Comparison of ENCODE assay signal across 8 cellular contexts in genomic region chr20:37346526-37347346, GRCh38. TPM values are rescaled to one million over a fixed set of nuclear protein-coding genes. Genes with fewer than 3 reads are reported as not detected.
DNase-seq lines count a peak whose midpoint lies in the region; ATAC-seq and TF ChIP-seq lines count a peak whose summit lies in the region.

No MANE protein-coding gene starts in this region.

- H3K4me3 Mint-ChIP-seq in activated naive CD4-positive, alpha-beta T cell treated with anti-CD3 and anti-CD28 coated beads, Interleukin-2, amount 10 ng/mL, durations not matched to agents 7 days and 5 days, result peak overlapping the region; percentile 54

- H3K27me3 ChIP-seq in breast epithelium (no peaks in the 10 kb centered on the region), lung (ENCODE audit: control insufficient read depth, insufficient read depth) (no peaks in the 10 kb centered on the region), upper lobe of left lung (peaks cover 0 to 10% (median 0%) of the 10 kb centered on the region in 4 donors)

- CTCF ChIA-PET in activated naive CD4-positive, alpha-beta T cell treated with anti-CD3 and anti-CD28 coated beads, Interleukin-2, amount 10 ng/mL, durations not matched to agents 7 days and 5 days (lab: Charles Lee), result interaction anchor here (0.6 kb wide), 2 partner anchors 17 to 69 kb away, joined by 3 read pairs; no protein-coding TSS in a partner anchor

- H3K4me1 ChIP-seq in breast epithelium (peaks cover 0 to 7% of the 10 kb centered on the region in 2 donors), lung (ENCODE audit: control insufficient read depth in 2 of 2, insufficient read depth in 2 of 2, low read length in 2 of 2) (peaks cover 0 to 12% of the 10 kb centered on the region in 2 donors), upper lobe of left lung (peaks cover 4 to 51% (median 38%) of the 10 kb centered on the region in 4 donors)

- WGBS in lung, 2 donors, result 28 to 33% methylated on average over 18 to 22 of the region's 22 CpGs
- 40 to 100% methylated on average over 1 of the region's 22 CpGs for WGBS in upper lobe of left lung, 2 donors

- H3K9me3 Mint-ChIP-seq in activated naive CD4-positive, alpha-beta T cell treated with anti-CD3 and anti-CD28 coated beads, Interleukin-2, amount 10 ng/mL, durations not matched to agents 7 days and 5 days, result no peaks in the 10 kb centered on the region

- H3K4me3 ChIP-seq in breast epithelium (peak overlapping the region; percentile 64 to 93 (median 73)), lung (peak overlapping the region; percentile 16), upper lobe of left lung (peak overlapping the region; percentile 48 to 90 (median 73))

- TF ChIP-seq CTCF in breast epithelium (IDR thresholded peaks at IDR 0.05), result no peak
- TF ChIP-seq CTCF in lung (IDR thresholded peaks at IDR 0.05; ENCODE audit: control extremely low read depth, extremely low read depth), result no peak
- no peak for TF ChIP-seq CTCF in upper lobe of left lung (IDR thresholded peaks at IDR 0.05)

- H3K9me3 ChIP-seq in breast epithelium, result no peaks in the 10 kb centered on the region
- no peaks in the 10 kb centered on the region for H3K9me3 ChIP-seq in lung (ENCODE audit: control insufficient read depth in 2 of 2, insufficient read depth in 1 of 2, low read length in 1 of 2)
- no peaks in the 10 kb centered on the region for H3K9me3 ChIP-seq in upper lobe of left lung

- TF ChIP-seq POLR2A in breast epithelium (IDR thresholded peaks at IDR 0.05) (no peak), upper lobe of left lung (IDR thresholded peaks at IDR 0.05) (no peak)

- no peak overlapping the region for H3K27ac Mint-ChIP-seq in activated naive CD4-positive, alpha-beta T cell treated with anti-CD3 and anti-CD28 coated beads, Interleukin-2, amount 10 ng/mL, durations not matched to agents 7 days and 5 days

- intact Hi-C loops in breast epithelium (cut with DNase I; ENCODE audit: low total_unique reads), result loop anchor here (10.0 kb wide), 1 partner anchor 52 kb away; no protein-coding TSS in a partner anchor

- TF ChIP-seq EP300 in upper lobe of left lung (IDR thresholded peaks at IDR 0.05), result no peak

- DNase-seq in activated naive CD4-positive, alpha-beta T cell treated with anti-CD3 and anti-CD28 coated beads, Interleukin-2, amount 10 ng/mL, durations not matched to agents 7 days and 5 days, result no peak
- no peak for DNase-seq in activated naive CD4-positive, alpha-beta T cell treated with anti-CD3 and anti-CD28 coated beads, Interleukin-2, amount 50 U/mL, for 16 hours
- DNase-seq in breast epithelium (ENCODE audit: low spot score in 2 of 2), result no peak
- DNase-seq in lung (ENCODE audit: low spot score), result no peak
- peak in 1 of 2 donors; percentile 81 for DNase-seq in upper lobe of left lung
- DNase-seq in SHP77 (lab: John Stamatoyannopoulos, UW), result no peak
- no peak for DNase-seq in cerebellar nuclear complex (lab: John Stamatoyannopoulos, UW)

- H3K36me3 ChIP-seq in breast epithelium (no peaks in the 10 kb centered on the region), lung (ENCODE audit: control insufficient read depth in 2 of 2, insufficient read depth in 2 of 2, low read length in 2 of 2) (peaks cover 0 to 1% of the 10 kb centered on the region in 2 donors), upper lobe of left lung (no peaks in the 10 kb centered on the region)

- no peaks in the 10 kb centered on the region for H3K36me3 Mint-ChIP-seq in activated naive CD4-positive, alpha-beta T cell treated with anti-CD3 and anti-CD28 coated beads, Interleukin-2, amount 10 ng/mL, durations not matched to agents 7 days and 5 days

- H3K27me3 Mint-ChIP-seq in activated naive CD4-positive, alpha-beta T cell treated with anti-CD3 and anti-CD28 coated beads, Interleukin-2, amount 10 ng/mL, durations not matched to agents 7 days and 5 days, result peaks cover 27% of the 10 kb centered on the region

- ATAC-seq in lung (ENCODE audit: insufficient read depth, low FRiP score), result no peak
- ATAC-seq in upper lobe of left lung (ENCODE audit: low FRiP score in 2 of 2), result peak in 1 of 2 donors; percentile 1
- ATAC-seq in HG03159 (IDR thresholded peaks at IDR 0.05; ENCODE audit: unreplicated experiment), result no peak

- peaks cover 23% of the 10 kb centered on the region for H3K4me1 Mint-ChIP-seq in activated naive CD4-positive, alpha-beta T cell treated with anti-CD3 and anti-CD28 coated beads, Interleukin-2, amount 10 ng/mL, durations not matched to agents 7 days and 5 days

- H3K27ac ChIP-seq in breast epithelium, result peak overlapping the region; percentile 90 to 97
- peak overlapping the region in 1 of 2 donors; percentile 59 for H3K27ac ChIP-seq in lung (ENCODE audit: low read depth in 1 of 2, low read length in 1 of 2)
- peak overlapping the region; percentile 70 to 88 (median 80) for H3K27ac ChIP-seq in upper lobe of left lung

RNA-seq across cellular contexts. Expression of gene SRC, which starts 0.8 kb away (rescaled TPM):
- total RNA-seq in breast epithelium, result 10 to 100 TPM; 12.8 to 25.6 (median 20.6) TPM
- 10 to 100 TPM; 57.8 to 69.5 TPM for total RNA-seq in lung
- polyA plus RNA-seq in lung, result 10 to 100 TPM; 35.6 to 42.5 TPM
- total RNA-seq in upper lobe of left lung, result 100 to 1,000 TPM in 1 of 6 donors, 10 to 100 TPM in 5; 31.1 to 115 (median 66.8) TPM

RNA-seq across cellular contexts. Expression of gene MANBAL, which starts 57.3 kb away (rescaled TPM):
- total RNA-seq in breast epithelium, result 10 to 100 TPM; 31.8 to 42.0 (median 34.7) TPM
- total RNA-seq in lung, result 10 to 100 TPM; 20.8 to 37.3 TPM
- 10 to 100 TPM; 41.4 to 57.4 TPM for polyA plus RNA-seq in lung
- 10 to 100 TPM; 11.5 to 38.6 (median 29.8) TPM for total RNA-seq in upper lobe of left lung

Comparison
In these comparisons a context has a peak if more than half of its experiments do, and no peak if none do; other contexts are left out.
1. H3K4me3 ChIP-seq: peak in every context shown above with its lines; median percentile 73 in breast epithelium; 73 in upper lobe of left lung; 16 in lung.